ENCODE assay signal across 8 cellular contexts in the genomic region with DNA sequence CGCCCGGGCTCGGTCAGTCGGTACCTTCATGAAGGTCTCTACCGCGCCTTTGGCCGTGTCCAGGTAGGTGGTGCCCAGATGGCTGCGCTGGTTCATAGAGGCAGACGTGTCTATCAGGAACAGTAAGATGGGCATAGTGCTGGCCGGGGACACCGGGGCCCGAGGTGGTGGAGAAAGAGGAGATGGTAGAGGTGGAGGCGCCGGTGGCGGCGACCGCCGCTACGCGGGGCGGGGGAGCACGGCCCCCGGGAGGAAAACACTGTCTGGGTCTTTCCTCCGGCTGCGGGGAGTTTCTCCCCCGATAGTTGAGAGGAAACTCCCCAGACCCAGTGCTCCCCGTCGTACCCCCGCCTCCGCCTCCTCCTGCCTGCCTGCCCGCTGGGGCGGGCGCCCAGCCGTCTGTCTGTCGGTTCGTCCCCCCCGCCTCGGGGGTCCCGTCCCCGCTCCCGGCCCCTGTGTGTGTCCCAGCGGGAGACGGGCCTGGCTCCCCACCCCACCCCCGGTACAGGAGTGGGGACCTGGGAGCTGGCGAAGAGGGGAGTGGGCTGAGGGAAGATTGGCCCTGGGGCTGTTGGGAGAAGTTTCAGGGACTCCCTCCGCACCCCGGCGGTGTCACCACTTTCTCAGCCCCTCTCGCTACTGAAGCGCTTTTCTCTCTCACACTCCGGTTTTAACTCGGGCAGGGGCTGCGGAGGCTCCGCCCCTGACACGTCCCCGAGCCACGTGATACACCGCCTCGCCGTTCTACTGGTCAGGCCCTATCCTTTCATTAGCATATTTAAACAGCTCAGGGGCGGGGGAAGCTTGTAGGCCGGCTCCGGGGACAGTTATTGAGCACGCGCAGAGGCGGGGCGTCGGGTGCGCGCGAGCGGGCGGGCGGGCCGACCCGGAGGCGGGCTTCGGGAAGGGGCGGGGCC. TPM values are rescaled to one million over a fixed set of nuclear protein-coding genes. Genes with fewer than 3 reads are reported as not detected.
DNase-seq lines count a peak whose midpoint lies in the region; ATAC-seq lines count a peak whose summit lies in the region.

Gene INTS6, minus strand, starts transcription at position 646 of the 917 bp plus-strand sequence. Its CDS starts 511 bp downstream, at position 135.

- peak within 1 kb of the TSS; percentile 98 to 99 for H3K4ac ChIP-seq in mesenchymal stem cell (ENCODE audit: low read depth in 1 of 2, low read length in 2 of 2)

- DNase-seq in COR-L47 (lab: John Stamatoyannopoulos, UW): peak; percentile 100
- peak; percentile 46 to 99 (median 98) for DNase-seq in HUDEP-2 (lab: John Stamatoyannopoulos, UW; ENCODE audit: unreplicated experiment in 76 of 76)
- peak; percentile 95 for DNase-seq in NT2/D1 (ENCODE audit: low read depth, low spot score)
- DNase-seq in activated CD8-positive, alpha-beta memory T cell treated with anti-CD3 and anti-CD28 coated beads, Interleukin-2, amount 10 ng/mL, durations not matched to agents 7 days and 5 days: peak; percentile 99
- DNase-seq in mesenchymal stem cell: peak; percentile 99
- peak; percentile 96 for DNase-seq in stimulated activated CD8-positive, alpha-beta memory T cell treated with anti-CD3 and anti-CD28 coated beads, Interleukin-12 subunit alpha, Interleukin-12 subunit beta, amount 100 ng/mL, for 4 hours (ENCODE audit: low read depth)

- peak within 1 kb of the TSS; percentile 99 to 100 for H3K14ac ChIP-seq in mesenchymal stem cell (ENCODE audit: low read length in 2 of 2)

- H2BK12ac ChIP-seq in mesenchymal stem cell (ENCODE audit: low read length in 2 of 2): peak within 1 kb of the TSS in 1 of 2 experiments; percentile 77

- H3K4me3 ChIP-seq in NT2/D1 (ENCODE audit: insufficient read length, low read depth) (peak within 1 kb of the TSS; percentile 54), endocrine pancreas (ENCODE audit: control insufficient read depth, insufficient read depth, low read length) (peak within 1 kb of the TSS; percentile 73), mesenchymal stem cell (ENCODE audit: insufficient read depth in 1 of 2, low read depth in 1 of 2, low read length in 2 of 2) (peak within 1 kb of the TSS; percentile 87 to 90)

- peaks cover 44% of the 10 kb centered on the region for H3K36me3 Mint-ChIP-seq in activated CD8-positive, alpha-beta memory T cell treated with anti-CD3 and anti-CD28 coated beads, Interleukin-2, amount 10 ng/mL, durations not matched to agents 7 days and 5 days

- peak within 1 kb of the TSS; percentile 80 for H3K9ac ChIP-seq in NT2/D1 (ENCODE audit: insufficient read length, low read depth)
- peak within 1 kb of the TSS; percentile 96 for H3K9ac ChIP-seq in endocrine pancreas (ENCODE audit: control insufficient read depth, insufficient read depth, low read length)
- peak within 1 kb of the TSS; percentile 95 for H3K9ac ChIP-seq in mesenchymal stem cell (ENCODE audit: low read length)

- peak within 1 kb of the TSS; percentile 94 to 99 for H3K18ac ChIP-seq in mesenchymal stem cell (ENCODE audit: low read depth in 1 of 2, low read length in 2 of 2)

- H3K4me1 ChIP-seq in NT2/D1 (ENCODE audit: insufficient read depth, insufficient read length): no peaks in the 10 kb centered on the region
- peaks cover 27% of the 10 kb centered on the region for H3K4me1 ChIP-seq in endocrine pancreas (ENCODE audit: control insufficient read depth, insufficient read depth, low read length)
- H3K4me1 ChIP-seq in mesenchymal stem cell (ENCODE audit: control insufficient read depth, insufficient read depth, low read depth, low read length): no peaks in the 10 kb centered on the region

- peak within 1 kb of the TSS; percentile 87 for H2BK15ac ChIP-seq in mesenchymal stem cell (ENCODE audit: low read depth, poor library complexity, severe bottlenecking)

- H2AK5ac ChIP-seq in mesenchymal stem cell (ENCODE audit: low read length, severe bottlenecking): peak within 1 kb of the TSS; percentile 53

- H3K27me3 ChIP-seq in NT2/D1 (ENCODE audit: insufficient read depth, insufficient read length): no peaks in the 10 kb centered on the region
- H3K27me3 ChIP-seq in endocrine pancreas (ENCODE audit: control insufficient read depth, insufficient read depth, low read length): no peaks in the 10 kb centered on the region
- no peaks in the 10 kb centered on the region for H3K27me3 ChIP-seq in mesenchymal stem cell (ENCODE audit: control insufficient read depth in 1 of 2, insufficient read depth in 1 of 2, low read length in 2 of 2)

- H3K4me3 Mint-ChIP-seq in activated CD8-positive, alpha-beta memory T cell treated with anti-CD3 and anti-CD28 coated beads, Interleukin-2, amount 10 ng/mL, durations not matched to agents 7 days and 5 days: peak within 1 kb of the TSS; percentile 90

- H3K27ac Mint-ChIP-seq in activated CD8-positive, alpha-beta memory T cell treated with anti-CD3 and anti-CD28 coated beads, Interleukin-2, amount 10 ng/mL, durations not matched to agents 7 days and 5 days: peak within 1 kb of the TSS; percentile 97

- CTCF ChIA-PET in activated CD8-positive, alpha-beta memory T cell treated with anti-CD3 and anti-CD28 coated beads, Interleukin-2, amount 10 ng/mL, durations not matched to agents 7 days and 5 days (lab: Charles Lee): interaction anchor here (0.8 to 1.5 kb wide), 6 partner anchors 81 to 328 kb away, joined by 3 to 6 read pairs (median 3); no protein-coding TSS in a partner anchor

- peak within 1 kb of the TSS; percentile 88 for H2BK5ac ChIP-seq in mesenchymal stem cell (ENCODE audit: low read depth, low read length, poor library complexity, severe bottlenecking)

- H2BK120ac ChIP-seq in mesenchymal stem cell (ENCODE audit: low read depth, low read length): peak within 1 kb of the TSS; percentile 71

- peak within 1 kb of the TSS; percentile 82 to 99 for H3K23ac ChIP-seq in mesenchymal stem cell (ENCODE audit: low read length in 2 of 2)

- peak; percentile 65 for ATAC-seq in GM21381 (IDR thresholded peaks at IDR 0.05; ENCODE audit: unreplicated experiment)
- ATAC-seq in activated CD8-positive, alpha-beta memory T cell treated with anti-CD3 and anti-CD28 coated beads, Interleukin-2, amount 10 ng/mL, durations not matched to agents 7 days and 5 days: peak; percentile 84

- H3K36me3 ChIP-seq in NT2/D1 (ENCODE audit: insufficient read depth, insufficient read length, low read length) (peaks cover 16% of the 10 kb centered on the region), endocrine pancreas (ENCODE audit: control insufficient read depth, insufficient read depth, low read length) (no peaks in the 10 kb centered on the region), mesenchymal stem cell (ENCODE audit: control insufficient read depth in 1 of 2, insufficient read depth in 2 of 2, low read depth in 1 of 2, low read length in 2 of 2) (peaks cover 13 to 41% of the 10 kb centered on the region in 2 experiments)

- peak within 1 kb of the TSS; percentile 93 for H4K91ac ChIP-seq in mesenchymal stem cell (ENCODE audit: low read length)

- H3K79me1 ChIP-seq in mesenchymal stem cell (replicated peaks; ENCODE audit: low read length, poor library complexity, severe bottlenecking): peaks cover 7% of the 10 kb centered on the region

- peaks cover 8% of the 10 kb centered on the region; the same call in 1 of the 2 replicates for H3K9me3 ChIP-seq in NT2/D1 (ENCODE audit: insufficient read depth, low read length)
- no peaks in the 10 kb centered on the region for H3K9me3 ChIP-seq in endocrine pancreas (ENCODE audit: control insufficient read depth, low read length)
- H3K9me3 ChIP-seq in mesenchymal stem cell (ENCODE audit: control insufficient read depth, low read length): no peaks in the 10 kb centered on the region

- H3K27ac ChIP-seq in mesenchymal stem cell (ENCODE audit: low read length, poor library complexity, severe bottlenecking): peak within 1 kb of the TSS; percentile 96

- peaks cover 2% of the 10 kb centered on the region for H3K9me3 Mint-ChIP-seq in activated CD8-positive, alpha-beta memory T cell treated with anti-CD3 and anti-CD28 coated beads, Interleukin-2, amount 10 ng/mL, durations not matched to agents 7 days and 5 days (ENCODE audit: low read depth)

- peak within 1 kb of the TSS; percentile 74 for H2AFZ ChIP-seq in mesenchymal stem cell (ENCODE audit: low read depth, low read length)

- under 1% methylated on average over 54 of the region's 79 CpGs for WGBS in mesenchymal stem cell

- H4K8ac ChIP-seq in mesenchymal stem cell (ENCODE audit: low read length): peak within 1 kb of the TSS; percentile 93

- H3K27me3 Mint-ChIP-seq in activated CD8-positive, alpha-beta memory T cell treated with anti-CD3 and anti-CD28 coated beads, Interleukin-2, amount 10 ng/mL, durations not matched to agents 7 days and 5 days: no peaks in the 10 kb centered on the region

- peak within 1 kb of the TSS; percentile 62 for H3K4me2 ChIP-seq in mesenchymal stem cell (ENCODE audit: low read length, poor library complexity, severe bottlenecking)

- peaks cover 32% of the 10 kb centered on the region for H3K4me1 Mint-ChIP-seq in activated CD8-positive, alpha-beta memory T cell treated with anti-CD3 and anti-CD28 coated beads, Interleukin-2, amount 10 ng/mL, durations not matched to agents 7 days and 5 days

RNA-seq across cellular contexts. Expression of gene INTS6, which starts in this region (rescaled TPM):
- total RNA-seq in activated CD8-positive, alpha-beta memory T cell treated with anti-CD3 and anti-CD28 coated beads, Interleukin-2, amount 10 ng/mL, durations not matched to agents 7 days and 5 days: 10 to 100 TPM; 52.9 to 60.3 TPM
- polyA plus RNA-seq in mesenchymal stem cell (2013, experiment 1 of 2): 19.8 TPM
- polyA plus RNA-seq in mesenchymal stem cell (2013, experiment 2 of 2): 21.1 TPM

Comparison
In these comparisons a context has a peak if more than half of its experiments do, and no peak if none do; other contexts are left out.
1. Peak in every context shown above with its lines: DNase-seq, ATAC-seq, H3K4me3 ChIP-seq and H3K27ac ChIP-seq.